8 cellular contexts compared by ENCODE assay signal in the genomic region with DNA sequence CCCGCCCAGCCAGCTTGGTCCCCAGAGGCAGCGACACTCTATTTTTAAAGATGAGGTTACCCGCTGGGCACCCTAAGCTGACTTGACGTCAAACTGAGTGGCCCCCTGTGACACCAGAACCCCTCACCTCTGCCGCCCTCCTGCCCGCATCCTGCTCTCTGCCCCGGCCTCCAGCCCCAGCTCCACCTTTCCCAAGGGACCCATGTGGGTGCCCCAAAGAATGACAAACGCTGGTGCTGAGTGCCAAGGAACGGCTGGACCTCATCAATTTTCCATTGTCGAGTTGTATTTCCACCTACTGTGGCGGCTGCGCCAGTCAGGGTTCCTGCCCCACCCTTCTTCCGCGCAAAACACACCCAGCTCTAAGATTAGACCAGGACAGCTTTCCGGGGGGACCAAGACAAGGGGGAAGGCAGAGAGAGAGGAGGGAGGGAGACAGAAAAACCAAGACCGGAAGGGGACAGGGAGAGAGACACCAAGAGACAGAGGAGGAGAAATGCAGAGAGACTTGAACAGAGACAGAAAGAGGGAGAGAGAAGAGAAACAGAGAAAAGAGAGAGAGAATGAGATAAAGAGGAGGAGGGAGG. TPM values are rescaled to one million over a fixed set of nuclear protein-coding genes. Genes with fewer than 3 reads are reported as not detected.
DNase-seq lines count a peak whose midpoint lies in the region; ATAC-seq, FAIRE-seq and TF ChIP-seq lines count a peak whose summit lies in the region.

No MANE protein-coding gene starts in this region.

- H3K4me3 ChIP-seq in BE2C (ENCODE audit: low read depth, low read length) = peak overlapping the region; percentile 60; the same call in 1 of the 2 replicates
- H3K4me3 ChIP-seq in lung = peak overlapping the region; percentile 33
- H3K4me3 ChIP-seq in urinary bladder (ENCODE audit: low read depth, low read length) = peak overlapping the region; percentile 79

- peaks cover 17% of the 10 kb centered on the region for H3K4me1 Mint-ChIP-seq in activated naive CD8-positive, alpha-beta T cell treated with anti-CD3 and anti-CD28 coated beads, Interleukin-2, amount 10 ng/mL, durations not matched to agents 7 days and 5 days

- TF ChIP-seq CTCF in BE2C (IDR thresholded peaks at IDR 0.05; ENCODE audit: low read depth, low read length) (no peak), lung (IDR thresholded peaks at IDR 0.05; ENCODE audit: control extremely low read depth, extremely low read depth) (no peak)

- no peaks in the 10 kb centered on the region for H3K27me3 Mint-ChIP-seq in activated naive CD8-positive, alpha-beta T cell treated with anti-CD3 and anti-CD28 coated beads, Interleukin-2, amount 10 ng/mL, durations not matched to agents 7 days and 5 days

- POLR2A ChIA-PET in activated naive CD8-positive, alpha-beta T cell treated with anti-CD3 and anti-CD28 coated beads, Interleukin-2, amount 10 ng/mL, durations not matched to agents 7 days and 5 days (lab: Charles Lee) = interaction anchor here (0.8 to 2.1 kb wide), 4 partner anchors 11 to 97 kb away, joined by 3 to 6 read pairs (median 3); no protein-coding TSS in a partner anchor

- H3K36me3 ChIP-seq in BE2C (no peaks in the 10 kb centered on the region), lung (ENCODE audit: control insufficient read depth in 2 of 2, insufficient read depth in 2 of 2, low read length in 2 of 2) (no peaks in the 10 kb centered on the region), urinary bladder (ENCODE audit: insufficient read depth) (no peaks in the 10 kb centered on the region)

- H3K36me3 Mint-ChIP-seq in activated naive CD8-positive, alpha-beta T cell treated with anti-CD3 and anti-CD28 coated beads, Interleukin-2, amount 10 ng/mL, durations not matched to agents 7 days and 5 days = peaks cover 25% of the 10 kb centered on the region

- H3K27ac ChIP-seq in lung (ENCODE audit: low read depth in 1 of 2, low read length in 1 of 2) (peak overlapping the region; percentile 54 to 79), urinary bladder (ENCODE audit: low read depth) (peak overlapping the region; percentile 32)

- no peak for DNase-seq in BE2C
- DNase-seq in activated naive CD8-positive, alpha-beta T cell treated with anti-CD3 and anti-CD28 coated beads, Interleukin-2, amount 10 ng/mL, durations not matched to agents 7 days and 5 days = peak; percentile 26
- no peak for DNase-seq in lung (ENCODE audit: low spot score)
- no peak for DNase-seq in urothelium cell line (ENCODE audit: low spot score)
- no peak for DNase-seq in NCI-H1048 (lab: John Stamatoyannopoulos, UW)
- DNase-seq in NCI-H146 (lab: John Stamatoyannopoulos, UW) = no peak

- no peak for FAIRE-seq in urothelium cell line (lab: Jason Lieb, UNC)

- H3K27ac Mint-ChIP-seq in activated naive CD8-positive, alpha-beta T cell treated with anti-CD3 and anti-CD28 coated beads, Interleukin-2, amount 10 ng/mL, durations not matched to agents 7 days and 5 days = peak overlapping the region; percentile 98

- H3K9me3 Mint-ChIP-seq in activated naive CD8-positive, alpha-beta T cell treated with anti-CD3 and anti-CD28 coated beads, Interleukin-2, amount 10 ng/mL, durations not matched to agents 7 days and 5 days = no peaks in the 10 kb centered on the region

- 48 to 64% methylated on average over 16 of the region's 16 CpGs for WGBS in lung, 2 donors
- WGBS in urinary bladder = 67% methylated on average over 16 of the region's 16 CpGs

- H3K4me3 Mint-ChIP-seq in activated naive CD8-positive, alpha-beta T cell treated with anti-CD3 and anti-CD28 coated beads, Interleukin-2, amount 10 ng/mL, durations not matched to agents 7 days and 5 days = peak overlapping the region; percentile 98

- ATAC-seq in HG03354 (IDR thresholded peaks at IDR 0.05; ENCODE audit: poor library complexity, severe bottlenecking, unreplicated experiment) (peak; percentile 14), lung (ENCODE audit: insufficient read depth, low FRiP score) (no peak)
- no peak for ATAC-seq in activated naive CD8-positive, alpha-beta T cell treated with anti-CD3 and anti-CD28 coated beads, Interleukin-2, amount 10 ng/mL, durations not matched to agents 7 days and 5 days (ENCODE audit: low read depth)

- H3K9me3 ChIP-seq in BE2C (no peaks in the 10 kb centered on the region), lung (ENCODE audit: control insufficient read depth in 2 of 2, insufficient read depth in 1 of 2, low read length in 1 of 2) (no peaks in the 10 kb centered on the region)

- H3K27me3 ChIP-seq in BE2C = no peaks in the 10 kb centered on the region
- no peaks in the 10 kb centered on the region for H3K27me3 ChIP-seq in lung (ENCODE audit: control insufficient read depth, insufficient read depth)

- H3K4me1 ChIP-seq in BE2C = no peaks in the 10 kb centered on the region
- no peaks in the 10 kb centered on the region for H3K4me1 ChIP-seq in lung (ENCODE audit: control insufficient read depth in 2 of 2, insufficient read depth in 2 of 2, low read length in 2 of 2)
- H3K4me1 ChIP-seq in urinary bladder (ENCODE audit: insufficient read depth) = no peaks in the 10 kb centered on the region

RNA-seq across cellular contexts. Expression of gene PRKX, which starts 2.0 kb away (rescaled TPM):
- 11.8 TPM for polyA plus RNA-seq in BE2C (2012; ENCODE audit: insufficient read depth, insufficient read length, low read depth)
- total RNA-seq in activated naive CD8-positive, alpha-beta T cell treated with anti-CD3 and anti-CD28 coated beads, Interleukin-2, amount 10 ng/mL, durations not matched to agents 7 days and 5 days = 10 to 100 TPM; 87.6 to 92.3 TPM
- total RNA-seq in lung (10 to 100 TPM; 11.0 to 16.3 TPM), urinary bladder (8.3 TPM)
- polyA plus RNA-seq in lung (1 to 10 TPM; 5.5 to 6.0 TPM), urinary bladder (3.4 TPM)
